9 cellular contexts compared by ENCODE assay signal in the genomic region with DNA sequence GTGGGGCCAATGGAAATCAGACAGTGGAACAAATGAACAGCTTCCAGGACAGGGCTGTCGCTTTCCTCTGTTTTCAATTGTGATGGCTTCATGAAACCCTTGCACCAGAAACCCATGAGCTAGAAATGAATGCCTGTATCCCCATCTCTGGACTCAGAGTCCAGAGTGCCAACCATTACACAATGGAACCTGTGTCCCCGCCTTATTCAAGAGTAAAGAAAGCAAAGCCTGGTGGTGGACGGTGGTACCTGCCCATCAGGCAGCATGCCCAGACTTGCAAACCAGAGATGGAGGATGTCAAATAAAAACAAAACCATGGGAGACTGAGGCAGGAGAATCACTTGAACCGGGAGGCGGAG. TPM values are rescaled to one million over a fixed set of nuclear protein-coding genes. Genes with fewer than 3 reads are reported as not detected.
DNase-seq lines count a peak whose midpoint lies in the region; ATAC-seq and TF ChIP-seq lines count a peak whose summit lies in the region.
"Had no signal": no experiment of that assay in that cellular context is flagged by ENCODE, and none has a peak within 500 bp of the region (broad histone marks: within the 10 kb centered on the region; RNA-seq: fewer than 3 reads in every experiment).

No MANE protein-coding gene starts in this region.

- H3K36me3 ChIP-seq in SJSA1: peaks cover 10% of the 10 kb centered on the region
- H3K36me3 ChIP-seq in gastroesophageal sphincter: no peaks in the 10 kb centered on the region

- no peaks in the 10 kb centered on the region for H3K9me3 Mint-ChIP-seq in stimulated activated memory B cell treated with anti-CD40 and anti-IgM and Interleukin-4, amounts not matched to agents 10 μg/mL and 1 μg/mL and 100 μg/mL, for 72 hours
- H3K9me3 Mint-ChIP-seq in activated CD4-positive, alpha-beta T cell treated with anti-CD3 and anti-CD28 coated beads, Interleukin-2, amount 10 ng/mL, durations not matched to agents 7 days and 5 days: no peaks in the 10 kb centered on the region

- ATAC-seq in gastroesophageal sphincter: no peak
- ATAC-seq in stimulated activated memory B cell treated with anti-CD40 and anti-IgM and Interleukin-4, amounts not matched to agents 10 μg/mL and 1 μg/mL and 100 μg/mL, for 72 hours: no peak

- no peak for TF ChIP-seq EP300 in gastroesophageal sphincter (IDR thresholded peaks at IDR 0.05)

- H3K36me3 Mint-ChIP-seq in stimulated activated memory B cell treated with anti-CD40 and anti-IgM and Interleukin-4, amounts not matched to agents 10 μg/mL and 1 μg/mL and 100 μg/mL, for 72 hours: no peaks in the 10 kb centered on the region
- no peaks in the 10 kb centered on the region for H3K36me3 Mint-ChIP-seq in activated CD4-positive, alpha-beta T cell treated with anti-CD3 and anti-CD28 coated beads, Interleukin-2, amount 10 ng/mL, durations not matched to agents 7 days and 5 days (ENCODE audit: low read depth)

- H3K27ac ChIP-seq in SJSA1 (peak overlapping the region; percentile 55), gastroesophageal sphincter (peak overlapping the region in 3 of 4 donors; percentile 78 to 88 (median 86))

- H3K4me1 ChIP-seq in SJSA1 (replicated peaks) (peaks cover 75% of the 10 kb centered on the region), gastroesophageal sphincter (peaks cover 2 to 60% (median 32%) of the 10 kb centered on the region in 3 donors)

- H3K27me3 Mint-ChIP-seq in stimulated activated memory B cell treated with anti-CD40 and anti-IgM and Interleukin-4, amounts not matched to agents 10 μg/mL and 1 μg/mL and 100 μg/mL, for 72 hours: no peaks in the 10 kb centered on the region
- peaks cover 7% of the 10 kb centered on the region for H3K27me3 Mint-ChIP-seq in activated CD4-positive, alpha-beta T cell treated with anti-CD3 and anti-CD28 coated beads, Interleukin-2, amount 10 ng/mL, durations not matched to agents 7 days and 5 days

- H3K9me3 ChIP-seq in SJSA1 (replicated peaks) (no peaks in the 10 kb centered on the region), gastroesophageal sphincter (no peaks in the 10 kb centered on the region)

- no peaks in the 10 kb centered on the region for H3K27me3 ChIP-seq in SJSA1 (replicated peaks)
- H3K27me3 ChIP-seq in gastroesophageal sphincter: no peaks in the 10 kb centered on the region

- POLR2A ChIA-PET in activated CD4-positive, alpha-beta T cell treated with anti-CD3 and anti-CD28 coated beads, Interleukin-2, amount 10 ng/mL, durations not matched to agents 7 days and 5 days (lab: Charles Lee): interaction anchor here (0.6 kb wide), 1 partner anchor 138 kb away, joined by 3 read pairs; no protein-coding TSS in a partner anchor

- H3K4me3 ChIP-seq in HFF-Myc (replicated peaks; ENCODE audit: low read depth, low read length): no peak overlapping the region
- no peak overlapping the region for H3K4me3 ChIP-seq in SJSA1
- no peak overlapping the region for H3K4me3 ChIP-seq in gastroesophageal sphincter

- DNase-seq in HFF-Myc (ENCODE audit: extremely low read depth, low read depth): no peak
- DNase-seq in SJSA1 (ENCODE audit: low read depth in 1 of 2, low spot score in 2 of 2): no peak
- no peak for DNase-seq in hypothalamus (lab: John Stamatoyannopoulos, UW)
- no peak for DNase-seq in activated naive CD4-positive, alpha-beta T cell treated with anti-CD3 and anti-CD28 coated beads, Interleukin-2, amount 50 U/mL, for 16 hours
- DNase-seq in NOMO-1 treated with dmso at 0.1 percent for 144 hours (lab: John Stamatoyannopoulos, UW; ENCODE audit: unreplicated experiment): no peak
- DNase-seq in activated CD4-positive, alpha-beta T cell treated with anti-CD3 and anti-CD28 coated beads, Interleukin-2, amount 10 ng/mL, durations not matched to agents 7 days and 5 days: no peak

- 71% methylated on average over 5 of the region's 5 CpGs; no CpG with 5 or more reads in 1 of the 2 donors for WGBS in gastroesophageal sphincter (ENCODE audit: low coverage in 1 of 2), 2 donors

- H3K27ac Mint-ChIP-seq in stimulated activated memory B cell treated with anti-CD40 and anti-IgM and Interleukin-4, amounts not matched to agents 10 μg/mL and 1 μg/mL and 100 μg/mL, for 72 hours: peak overlapping the region; percentile 8
- H3K27ac Mint-ChIP-seq in activated CD4-positive, alpha-beta T cell treated with anti-CD3 and anti-CD28 coated beads, Interleukin-2, amount 10 ng/mL, durations not matched to agents 7 days and 5 days: no peak overlapping the region

- CTCF ChIA-PET in activated CD4-positive, alpha-beta T cell treated with anti-CD3 and anti-CD28 coated beads, Interleukin-2, amount 10 ng/mL, durations not matched to agents 7 days and 5 days (lab: Charles Lee): interaction anchor here (0.8 to 3.7 kb wide), 6 partner anchors 9 to 57 kb away, joined by 3 to 21 read pairs (median 5); no protein-coding TSS in a partner anchor

- H3K4me3 Mint-ChIP-seq in stimulated activated memory B cell treated with anti-CD40 and anti-IgM and Interleukin-4, amounts not matched to agents 10 μg/mL and 1 μg/mL and 100 μg/mL, for 72 hours: no peak overlapping the region
- no peak overlapping the region for H3K4me3 Mint-ChIP-seq in activated CD4-positive, alpha-beta T cell treated with anti-CD3 and anti-CD28 coated beads, Interleukin-2, amount 10 ng/mL, durations not matched to agents 7 days and 5 days

- TF ChIP-seq POLR2A in gastroesophageal sphincter (IDR thresholded peaks at IDR 0.05): no peak

- TF ChIP-seq CTCF in HFF-Myc (IDR thresholded peaks at IDR 0.05; ENCODE audit: low read depth, low read length, missing control alignments) (peak; percentile 20), gastroesophageal sphincter (IDR thresholded peaks at IDR 0.05) (peak in 1 of 4 experiments; percentile 22)

- peaks cover 39% of the 10 kb centered on the region for H3K4me1 Mint-ChIP-seq in stimulated activated memory B cell treated with anti-CD40 and anti-IgM and Interleukin-4, amounts not matched to agents 10 μg/mL and 1 μg/mL and 100 μg/mL, for 72 hours
- peaks cover 40% of the 10 kb centered on the region for H3K4me1 Mint-ChIP-seq in activated CD4-positive, alpha-beta T cell treated with anti-CD3 and anti-CD28 coated beads, Interleukin-2, amount 10 ng/mL, durations not matched to agents 7 days and 5 days

RNA-seq across cellular contexts. Expression of gene CAPN2, which starts 4.4 kb away (rescaled TPM):
- 143 and 155 TPM in 2 replicates for total RNA-seq in SJSA1 (2014; rRNA removed; shearing (Covaris generic))
- 100 to 1,000 TPM; 140 to 174 (median 149) TPM for total RNA-seq in gastroesophageal sphincter
- total RNA-seq in activated CD4-positive, alpha-beta T cell treated with anti-CD3 and anti-CD28 coated beads, Interleukin-2, amount 10 ng/mL, durations not matched to agents 7 days and 5 days: 100 to 1,000 TPM; 206 to 207 TPM

RNA-seq across cellular contexts. Expression of gene CAPN8, which starts 42.5 kb away (rescaled TPM):
- total RNA-seq in SJSA1 (2014; rRNA removed; shearing (Covaris generic)): not detected in 2 replicates
- under 1 TPM in 1 of 4 donors, not detected in 3; 0.45 TPM for total RNA-seq in gastroesophageal sphincter
- total RNA-seq in activated CD4-positive, alpha-beta T cell treated with anti-CD3 and anti-CD28 coated beads, Interleukin-2, amount 10 ng/mL, durations not matched to agents 7 days and 5 days: not detected
- total RNA-seq: frontal cortex had no signal
